1 cellular context compared by ENCODE assay signal in the genomic region with DNA sequence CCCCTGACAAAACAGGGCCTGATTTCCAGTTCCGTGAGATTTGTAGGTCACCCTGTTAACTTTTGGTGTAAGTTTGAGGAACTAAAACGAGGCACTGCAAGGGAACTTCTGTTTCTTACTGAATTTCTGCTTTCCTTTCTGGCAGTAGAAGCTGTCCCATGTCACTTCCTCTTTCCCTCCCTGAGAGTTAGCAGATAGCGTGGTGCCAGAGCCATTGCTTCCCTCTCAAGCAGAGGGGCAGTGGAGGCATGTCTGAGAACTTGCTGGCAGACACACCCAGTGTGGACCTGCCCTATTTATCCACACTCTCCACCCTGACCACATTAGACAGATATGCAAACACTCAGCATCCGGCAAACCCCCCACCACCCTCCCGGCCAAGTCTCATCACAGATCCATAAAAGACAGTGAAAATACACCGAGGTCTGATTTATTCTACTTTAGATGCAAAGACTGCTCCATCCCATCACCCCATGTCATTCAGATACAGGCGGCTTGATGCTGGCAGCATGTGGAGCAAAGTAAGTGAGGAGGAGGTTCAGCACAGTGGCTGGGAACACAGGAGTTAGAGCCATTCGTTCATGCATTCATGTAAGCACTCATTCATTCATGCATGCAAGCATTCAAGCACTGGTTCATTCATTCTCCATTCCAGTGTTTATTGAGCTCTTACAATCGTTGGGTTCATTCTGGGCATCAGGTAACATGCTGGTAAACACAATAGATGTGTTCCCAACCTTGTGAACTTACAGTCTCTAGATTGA.
TF ChIP-seq lines count a peak whose summit lies in the region.

No MANE protein-coding gene starts in this region.

TF ChIP-seq in K562, 482 proteins besides CTCF, POLR2A, EP300 and RAD21 (continued from another document and continues in another):
- TF ChIP-seq, protein P1, sequence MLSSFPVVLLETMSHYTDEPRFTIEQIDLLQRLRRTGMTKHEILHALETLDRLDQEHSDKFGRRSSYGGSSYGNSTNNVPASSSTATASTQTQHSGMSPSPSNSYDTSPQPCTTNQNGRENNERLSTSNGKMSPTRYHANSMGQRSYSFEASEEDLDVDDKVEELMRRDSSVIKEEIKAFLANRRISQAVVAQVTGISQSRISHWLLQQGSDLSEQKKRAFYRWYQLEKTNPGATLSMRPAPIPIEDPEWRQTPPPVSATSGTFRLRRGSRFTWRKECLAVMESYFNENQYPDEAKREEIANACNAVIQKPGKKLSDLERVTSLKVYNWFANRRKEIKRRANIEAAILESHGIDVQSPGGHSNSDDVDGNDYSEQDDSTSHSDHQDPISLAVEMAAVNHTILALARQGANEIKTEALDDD (IDR thresholded peaks at IDR 0.05), result peak; percentile 52; the same call in 1 of the 2 replicates
- TF ChIP-seq, protein P2, sequence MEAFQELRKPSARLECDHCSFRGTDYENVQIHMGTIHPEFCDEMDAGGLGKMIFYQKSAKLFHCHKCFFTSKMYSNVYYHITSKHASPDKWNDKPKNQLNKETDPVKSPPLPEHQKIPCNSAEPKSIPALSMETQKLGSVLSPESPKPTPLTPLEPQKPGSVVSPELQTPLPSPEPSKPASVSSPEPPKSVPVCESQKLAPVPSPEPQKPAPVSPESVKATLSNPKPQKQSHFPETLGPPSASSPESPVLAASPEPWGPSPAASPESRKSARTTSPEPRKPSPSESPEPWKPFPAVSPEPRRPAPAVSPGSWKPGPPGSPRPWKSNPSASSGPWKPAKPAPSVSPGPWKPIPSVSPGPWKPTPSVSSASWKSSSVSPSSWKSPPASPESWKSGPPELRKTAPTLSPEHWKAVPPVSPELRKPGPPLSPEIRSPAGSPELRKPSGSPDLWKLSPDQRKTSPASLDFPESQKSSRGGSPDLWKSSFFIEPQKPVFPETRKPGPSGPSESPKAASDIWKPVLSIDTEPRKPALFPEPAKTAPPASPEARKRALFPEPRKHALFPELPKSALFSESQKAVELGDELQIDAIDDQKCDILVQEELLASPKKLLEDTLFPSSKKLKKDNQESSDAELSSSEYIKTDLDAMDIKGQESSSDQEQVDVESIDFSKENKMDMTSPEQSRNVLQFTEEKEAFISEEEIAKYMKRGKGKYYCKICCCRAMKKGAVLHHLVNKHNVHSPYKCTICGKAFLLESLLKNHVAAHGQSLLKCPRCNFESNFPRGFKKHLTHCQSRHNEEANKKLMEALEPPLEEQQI (IDR thresholded peaks at IDR 0.05), result no peak
- TF ChIP-seq ZNF175 (CRISPR knock-in tag; IDR thresholded peaks at IDR 0.05; ENCODE audit: low read depth) (0 out of 2 replicates have a peak, but pooled peaks have one; percentile 34), MEF2D (tag; conservative IDR thresholded peaks at IDR 0.05; ENCODE audit: low read depth) (no peak), NRF1 (conservative IDR thresholded peaks at IDR 0.05 in 1 of 2, IDR thresholded peaks at IDR 0.05 in 1 of 2) (no peak), ZNF408 (CRISPR knock-in tag; IDR thresholded peaks at IDR 0.05; ENCODE audit: low read depth) (no peak), ZNF24 (IDR thresholded peaks at IDR 0.05) (peak; percentile 77), ZNF778 (CRISPR knock-in tag; IDR thresholded peaks at IDR 0.05) (no peak), SP1 (CRISPR knock-in tag; IDR thresholded peaks at IDR 0.05) (no peak), ZSCAN32 (CRISPR knock-in tag; IDR thresholded peaks at IDR 0.05) (0 out of 2 replicates have a peak, but pooled peaks have one; percentile 31), ZBTB1 (CRISPR knock-in tag; IDR thresholded peaks at IDR 0.05; ENCODE audit: borderline replicate concordance, low read depth) (no peak), NR1H2 (CRISPR knock-in tag; IDR thresholded peaks at IDR 0.05) (no peak), POLR2G (IDR thresholded peaks at IDR 0.05; ENCODE audit: low read depth, low read length) (no peak), PML (IDR thresholded peaks at IDR 0.05; ENCODE audit: low read length) (no peak), ARID1B (IDR thresholded peaks at IDR 0.05) (0 out of 2 replicates have a peak, but pooled peaks have one; percentile 42), PURB (CRISPR knock-in tag; IDR thresholded peaks at IDR 0.05; ENCODE audit: low read depth) (no peak), POLR3G (IDR thresholded peaks at IDR 0.05; ENCODE audit: extremely low read depth, insufficient read length, insufficient replicate concordance) (no peak)
- TF ChIP-seq, protein P3, sequence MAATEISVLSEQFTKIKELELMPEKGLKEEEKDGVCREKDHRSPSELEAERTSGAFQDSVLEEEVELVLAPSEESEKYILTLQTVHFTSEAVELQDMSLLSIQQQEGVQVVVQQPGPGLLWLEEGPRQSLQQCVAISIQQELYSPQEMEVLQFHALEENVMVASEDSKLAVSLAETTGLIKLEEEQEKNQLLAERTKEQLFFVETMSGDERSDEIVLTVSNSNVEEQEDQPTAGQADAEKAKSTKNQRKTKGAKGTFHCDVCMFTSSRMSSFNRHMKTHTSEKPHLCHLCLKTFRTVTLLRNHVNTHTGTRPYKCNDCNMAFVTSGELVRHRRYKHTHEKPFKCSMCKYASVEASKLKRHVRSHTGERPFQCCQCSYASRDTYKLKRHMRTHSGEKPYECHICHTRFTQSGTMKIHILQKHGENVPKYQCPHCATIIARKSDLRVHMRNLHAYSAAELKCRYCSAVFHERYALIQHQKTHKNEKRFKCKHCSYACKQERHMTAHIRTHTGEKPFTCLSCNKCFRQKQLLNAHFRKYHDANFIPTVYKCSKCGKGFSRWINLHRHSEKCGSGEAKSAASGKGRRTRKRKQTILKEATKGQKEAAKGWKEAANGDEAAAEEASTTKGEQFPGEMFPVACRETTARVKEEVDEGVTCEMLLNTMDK (IDR thresholded peaks at IDR 0.05; ENCODE audit: borderline replicate concordance, insufficient read depth, low read depth, low read length, poor library complexity, severe bottlenecking), result no peak
- TF ChIP-seq, protein P4, sequence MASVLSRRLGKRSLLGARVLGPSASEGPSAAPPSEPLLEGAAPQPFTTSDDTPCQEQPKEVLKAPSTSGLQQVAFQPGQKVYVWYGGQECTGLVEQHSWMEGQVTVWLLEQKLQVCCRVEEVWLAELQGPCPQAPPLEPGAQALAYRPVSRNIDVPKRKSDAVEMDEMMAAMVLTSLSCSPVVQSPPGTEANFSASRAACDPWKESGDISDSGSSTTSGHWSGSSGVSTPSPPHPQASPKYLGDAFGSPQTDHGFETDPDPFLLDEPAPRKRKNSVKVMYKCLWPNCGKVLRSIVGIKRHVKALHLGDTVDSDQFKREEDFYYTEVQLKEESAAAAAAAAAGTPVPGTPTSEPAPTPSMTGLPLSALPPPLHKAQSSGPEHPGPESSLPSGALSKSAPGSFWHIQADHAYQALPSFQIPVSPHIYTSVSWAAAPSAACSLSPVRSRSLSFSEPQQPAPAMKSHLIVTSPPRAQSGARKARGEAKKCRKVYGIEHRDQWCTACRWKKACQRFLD (CRISPR knock-in tag; IDR thresholded peaks at IDR 0.05), result peak; percentile 59; the same call in 1 of the 2 replicates
- TF ChIP-seq, protein P5, sequence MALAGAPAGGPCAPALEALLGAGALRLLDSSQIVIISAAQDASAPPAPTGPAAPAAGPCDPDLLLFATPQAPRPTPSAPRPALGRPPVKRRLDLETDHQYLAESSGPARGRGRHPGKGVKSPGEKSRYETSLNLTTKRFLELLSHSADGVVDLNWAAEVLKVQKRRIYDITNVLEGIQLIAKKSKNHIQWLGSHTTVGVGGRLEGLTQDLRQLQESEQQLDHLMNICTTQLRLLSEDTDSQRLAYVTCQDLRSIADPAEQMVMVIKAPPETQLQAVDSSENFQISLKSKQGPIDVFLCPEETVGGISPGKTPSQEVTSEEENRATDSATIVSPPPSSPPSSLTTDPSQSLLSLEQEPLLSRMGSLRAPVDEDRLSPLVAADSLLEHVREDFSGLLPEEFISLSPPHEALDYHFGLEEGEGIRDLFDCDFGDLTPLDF (CRISPR knock-in tag; IDR thresholded peaks at IDR 0.05), result no peak
- TF ChIP-seq, protein P6, sequence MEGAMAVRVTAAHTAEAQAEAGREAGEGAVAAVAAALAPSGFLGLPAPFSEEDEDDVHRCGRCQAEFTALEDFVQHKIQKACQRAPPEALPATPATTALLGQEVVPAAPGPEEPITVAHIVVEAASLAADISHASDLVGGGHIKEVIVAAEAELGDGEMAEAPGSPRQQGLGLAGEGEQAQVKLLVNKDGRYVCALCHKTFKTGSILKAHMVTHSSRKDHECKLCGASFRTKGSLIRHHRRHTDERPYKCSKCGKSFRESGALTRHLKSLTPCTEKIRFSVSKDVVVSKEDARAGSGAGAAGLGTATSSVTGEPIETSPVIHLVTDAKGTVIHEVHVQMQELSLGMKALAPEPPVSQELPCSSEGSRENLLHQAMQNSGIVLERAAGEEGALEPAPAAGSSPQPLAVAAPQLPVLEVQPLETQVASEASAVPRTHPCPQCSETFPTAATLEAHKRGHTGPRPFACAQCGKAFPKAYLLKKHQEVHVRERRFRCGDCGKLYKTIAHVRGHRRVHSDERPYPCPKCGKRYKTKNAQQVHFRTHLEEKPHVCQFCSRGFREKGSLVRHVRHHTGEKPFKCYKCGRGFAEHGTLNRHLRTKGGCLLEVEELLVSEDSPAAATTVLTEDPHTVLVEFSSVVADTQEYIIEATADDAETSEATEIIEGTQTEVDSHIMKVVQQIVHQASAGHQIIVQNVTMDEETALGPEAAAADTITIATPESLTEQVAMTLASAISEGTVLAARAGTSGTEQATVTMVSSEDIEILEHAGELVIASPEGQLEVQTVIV (CRISPR knock-in tag; IDR thresholded peaks at IDR 0.05; ENCODE audit: borderline replicate concordance), result no peak
- TF ChIP-seq, protein P7, sequence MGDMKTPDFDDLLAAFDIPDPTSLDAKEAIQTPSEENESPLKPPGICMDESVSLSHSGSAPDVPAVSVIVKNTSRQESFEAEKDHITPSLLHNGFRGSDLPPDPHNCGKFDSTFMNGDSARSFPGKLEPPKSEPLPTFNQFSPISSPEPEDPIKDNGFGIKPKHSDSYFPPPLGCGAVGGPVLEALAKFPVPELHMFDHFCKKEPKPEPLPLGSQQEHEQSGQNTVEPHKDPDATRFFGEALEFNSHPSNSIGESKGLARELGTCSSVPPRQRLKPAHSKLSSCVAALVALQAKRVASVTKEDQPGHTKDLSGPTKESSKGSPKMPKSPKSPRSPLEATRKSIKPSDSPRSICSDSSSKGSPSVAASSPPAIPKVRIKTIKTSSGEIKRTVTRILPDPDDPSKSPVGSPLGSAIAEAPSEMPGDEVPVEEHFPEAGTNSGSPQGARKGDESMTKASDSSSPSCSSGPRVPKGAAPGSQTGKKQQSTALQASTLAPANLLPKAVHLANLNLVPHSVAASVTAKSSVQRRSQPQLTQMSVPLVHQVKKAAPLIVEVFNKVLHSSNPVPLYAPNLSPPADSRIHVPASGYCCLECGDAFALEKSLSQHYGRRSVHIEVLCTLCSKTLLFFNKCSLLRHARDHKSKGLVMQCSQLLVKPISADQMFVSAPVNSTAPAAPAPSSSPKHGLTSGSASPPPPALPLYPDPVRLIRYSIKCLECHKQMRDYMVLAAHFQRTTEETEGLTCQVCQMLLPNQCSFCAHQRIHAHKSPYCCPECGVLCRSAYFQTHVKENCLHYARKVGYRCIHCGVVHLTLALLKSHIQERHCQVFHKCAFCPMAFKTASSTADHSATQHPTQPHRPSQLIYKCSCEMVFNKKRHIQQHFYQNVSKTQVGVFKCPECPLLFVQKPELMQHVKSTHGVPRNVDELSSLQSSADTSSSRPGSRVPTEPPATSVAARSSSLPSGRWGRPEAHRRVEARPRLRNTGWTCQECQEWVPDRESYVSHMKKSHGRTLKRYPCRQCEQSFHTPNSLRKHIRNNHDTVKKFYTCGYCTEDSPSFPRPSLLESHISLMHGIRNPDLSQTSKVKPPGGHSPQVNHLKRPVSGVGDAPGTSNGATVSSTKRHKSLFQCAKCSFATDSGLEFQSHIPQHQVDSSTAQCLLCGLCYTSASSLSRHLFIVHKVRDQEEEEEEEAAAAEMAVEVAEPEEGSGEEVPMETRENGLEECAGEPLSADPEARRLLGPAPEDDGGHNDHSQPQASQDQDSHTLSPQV (IDR thresholded peaks at IDR 0.05), result 0 out of 2 replicates have a peak, but pooled peaks have one; percentile 44
- TF ChIP-seq, protein P8, sequence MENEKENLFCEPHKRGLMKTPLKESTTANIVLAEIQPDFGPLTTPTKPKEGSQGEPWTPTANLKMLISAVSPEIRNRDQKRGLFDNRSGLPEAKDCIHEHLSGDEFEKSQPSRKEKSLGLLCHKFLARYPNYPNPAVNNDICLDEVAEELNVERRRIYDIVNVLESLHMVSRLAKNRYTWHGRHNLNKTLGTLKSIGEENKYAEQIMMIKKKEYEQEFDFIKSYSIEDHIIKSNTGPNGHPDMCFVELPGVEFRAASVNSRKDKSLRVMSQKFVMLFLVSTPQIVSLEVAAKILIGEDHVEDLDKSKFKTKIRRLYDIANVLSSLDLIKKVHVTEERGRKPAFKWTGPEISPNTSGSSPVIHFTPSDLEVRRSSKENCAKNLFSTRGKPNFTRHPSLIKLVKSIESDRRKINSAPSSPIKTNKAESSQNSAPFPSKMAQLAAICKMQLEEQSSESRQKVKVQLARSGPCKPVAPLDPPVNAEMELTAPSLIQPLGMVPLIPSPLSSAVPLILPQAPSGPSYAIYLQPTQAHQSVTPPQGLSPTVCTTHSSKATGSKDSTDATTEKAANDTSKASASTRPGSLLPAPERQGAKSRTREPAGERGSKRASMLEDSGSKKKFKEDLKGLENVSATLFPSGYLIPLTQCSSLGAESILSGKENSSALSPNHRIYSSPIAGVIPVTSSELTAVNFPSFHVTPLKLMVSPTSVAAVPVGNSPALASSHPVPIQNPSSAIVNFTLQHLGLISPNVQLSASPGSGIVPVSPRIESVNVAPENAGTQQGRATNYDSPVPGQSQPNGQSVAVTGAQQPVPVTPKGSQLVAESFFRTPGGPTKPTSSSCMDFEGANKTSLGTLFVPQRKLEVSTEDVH (IDR thresholded peaks at IDR 0.05; ENCODE audit: low read depth, partially characterized antibody), result no peak
- TF ChIP-seq, protein P9, sequence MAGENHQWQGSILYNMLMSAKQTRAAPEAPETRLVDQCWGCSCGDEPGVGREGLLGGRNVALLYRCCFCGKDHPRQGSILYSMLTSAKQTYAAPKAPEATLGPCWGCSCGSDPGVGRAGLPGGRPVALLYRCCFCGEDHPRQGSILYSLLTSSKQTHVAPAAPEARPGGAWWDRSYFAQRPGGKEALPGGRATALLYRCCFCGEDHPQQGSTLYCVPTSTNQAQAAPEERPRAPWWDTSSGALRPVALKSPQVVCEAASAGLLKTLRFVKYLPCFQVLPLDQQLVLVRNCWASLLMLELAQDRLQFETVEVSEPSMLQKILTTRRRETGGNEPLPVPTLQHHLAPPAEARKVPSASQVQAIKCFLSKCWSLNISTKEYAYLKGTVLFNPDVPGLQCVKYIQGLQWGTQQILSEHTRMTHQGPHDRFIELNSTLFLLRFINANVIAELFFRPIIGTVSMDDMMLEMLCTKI (IDR thresholded peaks at IDR 0.05; ENCODE audit: partially characterized antibody), result no peak
- TF ChIP-seq, protein P10, sequence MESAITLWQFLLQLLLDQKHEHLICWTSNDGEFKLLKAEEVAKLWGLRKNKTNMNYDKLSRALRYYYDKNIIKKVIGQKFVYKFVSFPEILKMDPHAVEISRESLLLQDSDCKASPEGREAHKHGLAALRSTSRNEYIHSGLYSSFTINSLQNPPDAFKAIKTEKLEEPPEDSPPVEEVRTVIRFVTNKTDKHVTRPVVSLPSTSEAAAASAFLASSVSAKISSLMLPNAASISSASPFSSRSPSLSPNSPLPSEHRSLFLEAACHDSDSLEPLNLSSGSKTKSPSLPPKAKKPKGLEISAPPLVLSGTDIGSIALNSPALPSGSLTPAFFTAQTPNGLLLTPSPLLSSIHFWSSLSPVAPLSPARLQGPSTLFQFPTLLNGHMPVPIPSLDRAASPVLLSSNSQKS (CRISPR knock-in tag; IDR thresholded peaks at IDR 0.05), result no peak
- TF ChIP-seq, protein P11, sequence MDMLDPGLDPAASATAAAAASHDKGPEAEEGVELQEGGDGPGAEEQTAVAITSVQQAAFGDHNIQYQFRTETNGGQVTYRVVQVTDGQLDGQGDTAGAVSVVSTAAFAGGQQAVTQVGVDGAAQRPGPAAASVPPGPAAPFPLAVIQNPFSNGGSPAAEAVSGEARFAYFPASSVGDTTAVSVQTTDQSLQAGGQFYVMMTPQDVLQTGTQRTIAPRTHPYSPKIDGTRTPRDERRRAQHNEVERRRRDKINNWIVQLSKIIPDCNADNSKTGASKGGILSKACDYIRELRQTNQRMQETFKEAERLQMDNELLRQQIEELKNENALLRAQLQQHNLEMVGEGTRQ (CRISPR knock-in tag; IDR thresholded peaks at IDR 0.05), result no peak
